ENCODE assay signal across 1 cellular context in the genomic region with DNA sequence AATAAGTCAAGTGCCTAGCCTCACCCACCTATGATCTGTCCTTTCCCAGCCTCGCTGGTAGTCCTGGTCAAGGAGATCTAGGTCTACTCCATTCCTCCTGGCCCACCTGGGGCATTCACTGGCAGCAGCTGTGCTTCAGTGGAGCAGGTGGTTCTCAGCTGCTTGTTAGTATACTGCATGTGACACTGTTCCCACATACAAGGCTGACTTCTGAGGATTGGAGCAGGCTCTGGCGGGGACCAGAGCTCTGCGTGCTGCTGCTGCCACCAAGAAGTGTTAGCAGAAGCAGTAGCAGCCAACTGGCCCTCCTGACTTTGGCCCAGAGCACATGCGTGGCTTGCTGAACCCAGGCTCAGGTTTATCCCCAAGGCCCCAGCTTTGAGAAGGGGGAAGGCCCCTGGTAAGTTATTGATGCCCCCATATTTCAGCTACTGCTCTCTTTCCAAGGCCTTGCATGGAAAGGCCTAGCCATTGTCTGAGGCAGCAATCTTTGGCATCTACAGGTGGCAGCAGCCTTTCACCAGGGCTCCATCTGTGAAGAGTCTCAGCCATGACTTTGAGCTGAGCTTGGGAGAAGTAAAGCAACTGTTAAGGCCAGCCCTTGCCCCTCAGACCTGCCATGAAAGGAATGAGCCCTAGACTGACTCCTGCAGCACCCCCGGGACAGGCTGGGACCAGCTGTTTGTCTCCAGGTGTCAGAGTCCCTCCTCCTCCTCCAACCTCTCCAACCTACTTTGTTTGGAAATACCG.
TF ChIP-seq lines count a peak whose summit lies in the region.

No MANE protein-coding gene starts in this region.

TF ChIP-seq in HepG2, 621 proteins besides CTCF, POLR2A, EP300 and RAD21 (continued from another document):
- TF ChIP-seq, protein P1, sequence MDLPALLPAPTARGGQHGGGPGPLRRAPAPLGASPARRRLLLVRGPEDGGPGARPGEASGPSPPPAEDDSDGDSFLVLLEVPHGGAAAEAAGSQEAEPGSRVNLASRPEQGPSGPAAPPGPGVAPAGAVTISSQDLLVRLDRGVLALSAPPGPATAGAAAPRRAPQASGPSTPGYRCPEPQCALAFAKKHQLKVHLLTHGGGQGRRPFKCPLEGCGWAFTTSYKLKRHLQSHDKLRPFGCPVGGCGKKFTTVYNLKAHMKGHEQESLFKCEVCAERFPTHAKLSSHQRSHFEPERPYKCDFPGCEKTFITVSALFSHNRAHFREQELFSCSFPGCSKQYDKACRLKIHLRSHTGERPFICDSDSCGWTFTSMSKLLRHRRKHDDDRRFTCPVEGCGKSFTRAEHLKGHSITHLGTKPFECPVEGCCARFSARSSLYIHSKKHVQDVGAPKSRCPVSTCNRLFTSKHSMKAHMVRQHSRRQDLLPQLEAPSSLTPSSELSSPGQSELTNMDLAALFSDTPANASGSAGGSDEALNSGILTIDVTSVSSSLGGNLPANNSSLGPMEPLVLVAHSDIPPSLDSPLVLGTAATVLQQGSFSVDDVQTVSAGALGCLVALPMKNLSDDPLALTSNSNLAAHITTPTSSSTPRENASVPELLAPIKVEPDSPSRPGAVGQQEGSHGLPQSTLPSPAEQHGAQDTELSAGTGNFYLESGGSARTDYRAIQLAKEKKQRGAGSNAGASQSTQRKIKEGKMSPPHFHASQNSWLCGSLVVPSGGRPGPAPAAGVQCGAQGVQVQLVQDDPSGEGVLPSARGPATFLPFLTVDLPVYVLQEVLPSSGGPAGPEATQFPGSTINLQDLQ (CRISPR knock-in tag; IDR thresholded peaks at IDR 0.05), result no peak
